Comparison of ENCODE assay signal across 9 cellular contexts in the genomic region with DNA sequence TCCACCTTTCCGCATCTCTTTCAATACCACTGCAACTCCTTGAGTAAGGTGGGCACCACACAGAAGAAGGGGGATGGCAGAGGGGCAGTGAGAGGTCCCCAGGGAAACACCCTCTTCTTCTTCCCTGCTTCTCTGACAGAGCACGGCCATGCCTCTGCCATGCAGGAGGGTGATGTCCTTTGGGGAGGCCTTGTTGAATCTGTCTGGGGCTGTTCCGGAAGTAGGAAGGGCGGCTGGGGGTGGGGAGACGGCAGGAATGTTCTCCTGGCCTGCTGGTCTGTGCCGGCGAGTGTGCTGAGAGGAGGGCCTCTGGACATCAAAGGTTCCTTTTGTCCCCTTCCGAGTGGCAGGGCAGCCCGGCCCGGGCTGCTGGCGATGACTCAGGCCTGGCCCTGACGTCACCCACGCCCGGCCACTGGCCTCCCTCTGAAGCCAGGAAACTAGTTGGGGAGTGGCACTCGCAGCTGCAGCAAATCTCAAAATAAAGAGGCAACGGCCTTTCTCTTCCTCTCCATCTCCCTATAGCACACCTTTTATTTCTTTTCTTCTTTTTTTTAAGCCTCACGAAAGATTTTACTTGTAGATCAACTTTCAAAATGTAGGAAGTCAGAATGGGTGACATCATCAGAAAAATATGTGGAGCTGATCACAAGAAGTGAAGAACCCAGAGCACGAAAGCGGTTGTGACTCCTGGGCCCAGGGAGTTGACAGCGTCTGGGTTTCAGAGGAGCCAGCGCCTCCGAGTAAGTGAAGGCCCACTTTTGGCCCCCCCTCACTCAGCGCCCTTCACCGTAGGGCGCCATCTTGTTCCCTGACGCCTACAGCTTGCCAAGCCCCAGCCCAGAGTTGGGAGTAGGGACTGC. TPM values are rescaled to one million over a fixed set of nuclear protein-coding genes. Genes with fewer than 3 reads are reported as not detected.
DNase-seq lines count a peak whose midpoint lies in the region; FAIRE-seq and TF ChIP-seq lines count a peak whose summit lies in the region.
"Had no signal": no experiment of that assay in that cellular context is flagged by ENCODE, and none has a peak within 500 bp of the region (broad histone marks: within the 10 kb centered on the region; RNA-seq: fewer than 3 reads in every experiment).

A gene with protein sequence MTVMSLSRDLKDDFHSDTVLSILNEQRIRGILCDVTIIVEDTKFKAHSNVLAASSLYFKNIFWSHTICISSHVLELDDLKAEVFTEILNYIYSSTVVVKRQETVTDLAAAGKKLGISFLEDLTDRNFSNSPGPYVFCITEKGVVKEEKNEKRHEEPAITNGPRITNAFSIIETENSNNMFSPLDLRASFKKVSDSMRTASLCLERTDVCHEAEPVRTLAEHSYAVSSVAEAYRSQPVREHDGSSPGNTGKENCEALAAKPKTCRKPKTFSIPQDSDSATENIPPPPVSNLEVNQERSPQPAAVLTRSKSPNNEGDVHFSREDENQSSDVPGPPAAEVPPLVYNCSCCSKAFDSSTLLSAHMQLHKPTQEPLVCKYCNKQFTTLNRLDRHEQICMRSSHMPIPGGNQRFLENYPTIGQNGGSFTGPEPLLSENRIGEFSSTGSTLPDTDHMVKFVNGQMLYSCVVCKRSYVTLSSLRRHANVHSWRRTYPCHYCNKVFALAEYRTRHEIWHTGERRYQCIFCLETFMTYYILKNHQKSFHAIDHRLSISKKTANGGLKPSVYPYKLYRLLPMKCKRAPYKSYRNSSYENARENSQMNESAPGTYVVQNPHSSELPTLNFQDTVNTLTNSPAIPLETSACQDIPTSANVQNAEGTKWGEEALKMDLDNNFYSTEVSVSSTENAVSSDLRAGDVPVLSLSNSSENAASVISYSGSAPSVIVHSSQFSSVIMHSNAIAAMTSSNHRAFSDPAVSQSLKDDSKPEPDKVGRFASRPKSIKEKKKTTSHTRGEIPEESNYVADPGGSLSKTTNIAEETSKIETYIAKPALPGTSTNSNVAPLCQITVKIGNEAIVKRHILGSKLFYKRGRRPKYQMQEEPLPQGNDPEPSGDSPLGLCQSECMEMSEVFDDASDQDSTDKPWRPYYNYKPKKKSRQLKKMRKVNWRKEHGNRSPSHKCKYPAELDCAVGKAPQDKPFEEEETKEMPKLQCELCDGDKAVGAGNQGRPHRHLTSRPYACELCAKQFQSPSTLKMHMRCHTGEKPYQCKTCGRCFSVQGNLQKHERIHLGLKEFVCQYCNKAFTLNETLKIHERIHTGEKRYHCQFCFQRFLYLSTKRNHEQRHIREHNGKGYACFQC (N-terminal part only) (plus strand): TSS at position 443 of the 863 bp plus-strand sequence. CDS start 73,885 bp downstream, outside the sequence.

- peak; percentile 41 to 42 for TF ChIP-seq POLR2A in sigmoid colon (IDR thresholded peaks at IDR 0.05)

- peak within 1 kb of the TSS; percentile 81 to 95 (median 90) for H3K27ac ChIP-seq in sigmoid colon

- H3K4me1 ChIP-seq in NT2/D1 (ENCODE audit: insufficient read depth, insufficient read length) (peaks cover 11% of the 10 kb centered on the region), sigmoid colon (peaks cover 0 to 46% (median 46%) of the 10 kb centered on the region in 4 donors)

- peak; percentile 85 for DNase-seq in GM12865 (ENCODE audit: low read depth)
- peak; percentile 86 for DNase-seq in NT2/D1 (ENCODE audit: low read depth, low spot score)
- DNase-seq in bronchial epithelial cell (ENCODE audit: low read depth): peak; percentile 85
- peak; percentile 84 for DNase-seq in inferior parietal cortex (ENCODE audit: extremely low spot score)
- DNase-seq in sigmoid colon: peak; percentile 95
- no peak for DNase-seq in NCI-H1417 (lab: John Stamatoyannopoulos, UW)
- no peak for DNase-seq in activated CD4-positive, alpha-beta T cell treated with anti-CD3 and anti-CD28 coated beads, Interleukin-2, amount 50 U/mL, for 4 hours
- DNase-seq in OCI-M2 (lab: John Stamatoyannopoulos, UW; ENCODE audit: unreplicated experiment): no peak

- intact Hi-C loops in sigmoid colon (cut with DNase I): loop anchor here (2.0 to 5.0 kb wide), 3 partner anchors 35 to 509 kb away; a partner anchor contains a TSS

- H3K9me3 ChIP-seq in NT2/D1 (ENCODE audit: insufficient read depth, low read length) (peaks cover 21% of the 10 kb centered on the region), sigmoid colon (no peaks in the 10 kb centered on the region)

- H3K27me3 ChIP-seq in NT2/D1 (ENCODE audit: insufficient read depth, insufficient read length) (no peaks in the 10 kb centered on the region), bronchial epithelial cell (ENCODE audit: control insufficient read depth, insufficient read depth, low read length) (no peaks in the 10 kb centered on the region), sigmoid colon (no peaks in the 10 kb centered on the region)

- peak within 1 kb of the TSS; percentile 46 for H3K9ac ChIP-seq in NT2/D1 (ENCODE audit: insufficient read length, low read depth)

- peak in 2 of 4 donors; percentile 60 to 65 for TF ChIP-seq EP300 in sigmoid colon (IDR thresholded peaks at IDR 0.05)

- H3K4me3 ChIP-seq in GM12865 (ENCODE audit: low read depth, low read length) (peak within 1 kb of the TSS; percentile 83), NT2/D1 (ENCODE audit: insufficient read length, low read depth) (peak within 1 kb of the TSS; percentile 16), bronchial epithelial cell (ENCODE audit: low read depth, low read length) (peak within 1 kb of the TSS; percentile 43), sigmoid colon (peak within 1 kb of the TSS in 3 of 4 donors; percentile 13 to 24 (median 20))

- no peak for FAIRE-seq in bronchial epithelial cell (lab: Jason Lieb, UNC)
- FAIRE-seq: endometrium had no signal

- 31 to 58% methylated on average over 26 of the region's 26 CpGs for whole genome bisulfite sequencing in sigmoid colon, 2 donors

- TF ChIP-seq CTCF in GM12865 (IDR thresholded peaks at IDR 0.05; ENCODE audit: insufficient read depth, low read depth, low read length, missing control alignments): no peak
- TF ChIP-seq CTCF in bronchial epithelial cell (IDR thresholded peaks at IDR 0.05; ENCODE audit: insufficient read depth, low read length, severe bottlenecking): no peak
- TF ChIP-seq CTCF in sigmoid colon (IDR thresholded peaks at IDR 0.05): no peak

- H3K36me3 ChIP-seq in NT2/D1 (ENCODE audit: insufficient read depth, insufficient read length, low read length) (peaks cover 17% of the 10 kb centered on the region), bronchial epithelial cell (ENCODE audit: control insufficient read depth, insufficient read depth, low read length) (peaks cover 3% of the 10 kb centered on the region), sigmoid colon (no peaks in the 10 kb centered on the region)

RNA-seq across cellular contexts. Expression of the gene that starts here (rescaled TPM):
- total RNA-seq in bronchial epithelial cell (59.0 and 61.2 TPM in 2 replicates), sigmoid colon (100 to 1,000 TPM; 150 to 178 (median 155) TPM)
- 10 to 100 TPM; 16.8 to 23.1 (median 19.9) TPM for polyA plus RNA-seq in sigmoid colon

Comparison
In these comparisons a context has a peak if more than half of its experiments do, and no peak if none do; other contexts are left out.
1. DNase-seq: peak in GM12865 (single experiment), NT2/D1 (single experiment), bronchial epithelial cell (single experiment), inferior parietal cortex (single experiment) and sigmoid colon (single experiment); none in NCI-H1417 (0 of 3), activated CD4-positive, alpha-beta T cell treated with anti-CD3 and anti-CD28 coated beads, Interleukin-2, amount 50 U/mL, for 4 hours (0 of 2) and OCI-M2 (single experiment).
2. H3K4me3 ChIP-seq: peak in every context shown above with its lines; median percentile 83 in GM12865; 43 in bronchial epithelial cell; 20 in sigmoid colon; 16 in NT2/D1.